In genomic region chr5:7398596-7399260, GRCh38 we compare ENCODE assay signal across 21 cellular contexts. TPM values are rescaled to one million over a fixed set of nuclear protein-coding genes. Genes with fewer than 3 reads are reported as not detected.
DNase-seq lines count a peak whose midpoint lies in the region; ATAC-seq and TF ChIP-seq lines count a peak whose summit lies in the region.
"Had no signal": no experiment of that assay in that cellular context is flagged by ENCODE, and none has a peak within 500 bp of the region (broad histone marks: within the 10 kb centered on the region; RNA-seq: fewer than 3 reads in every experiment).

No MANE protein-coding gene starts in this region.

- TF ChIP-seq CTCF in esophagus muscularis mucosa (IDR thresholded peaks at IDR 0.05) (no peak), Peyer's patch (IDR thresholded peaks at IDR 0.05) (no peak)

- WGBS in esophagus muscularis mucosa = 89% methylated on average over 6 of the region's 6 CpGs

- H3K4me1 ChIP-seq in HUES6 (ENCODE audit: control insufficient read depth, insufficient read depth, low read length) (peaks cover 50% of the 10 kb centered on the region), esophagus muscularis mucosa (peaks cover 9 to 30% (median 27%) of the 10 kb centered on the region in 4 donors), skeletal muscle tissue (ENCODE audit: control insufficient read depth in 3 of 3, insufficient read depth in 3 of 3, low read length in 3 of 3) (peaks cover 21 to 39% (median 24%) of the 10 kb centered on the region in 3 donors), Peyer's patch (peaks cover 0 to 11% (median 0%) of the 10 kb centered on the region in 4 donors)

- H3K9me3 ChIP-seq in HUES6 (ENCODE audit: control insufficient read depth, insufficient read depth, low read depth, low read length) = no peaks in the 10 kb centered on the region
- H3K9me3 ChIP-seq in esophagus muscularis mucosa = no peaks in the 10 kb centered on the region
- no peaks in the 10 kb centered on the region for H3K9me3 ChIP-seq in skeletal muscle tissue (ENCODE audit: control insufficient read depth in 3 of 3, low read length in 3 of 3)
- H3K9me3 ChIP-seq in Peyer's patch = no peaks in the 10 kb centered on the region

- H3K4me3 ChIP-seq in HUES6 (ENCODE audit: low read depth, low read length) (peak overlapping the region; percentile 81), esophagus muscularis mucosa (no peak overlapping the region), skeletal muscle tissue (ENCODE audit: low read length in 3 of 3) (peak overlapping the region; percentile 7 to 65 (median 54)), Peyer's patch (no peak overlapping the region)

- no peak for ATAC-seq in SK-N-SH treated with all-trans-retinoic acid at 6 μM for 48 hours
- ATAC-seq: activated CD4-positive, alpha-beta T cell treated with anti-CD3 and anti-CD28 coated beads for 36 hours; esophagus mucosa; HCT116; left lobe of liver; naive thymus-derived CD8-positive, alpha-beta T cell; stimulated activated effector memory CD8-positive, alpha-beta T cell treated with anti-CD3 and anti-CD28 coated beads, Interleukin-12 subunit alpha, Interleukin-12 subunit beta, amount 100 ng/mL, for 72 hours had no signal

- no peak overlapping the region for H3K9ac ChIP-seq in HUES6 (ENCODE audit: low read length)
- peak overlapping the region; percentile 10 to 77 (median 61) for H3K9ac ChIP-seq in skeletal muscle tissue (ENCODE audit: low read depth in 1 of 3, low read length in 3 of 3)

- no peak for TF ChIP-seq POLR2A in esophagus muscularis mucosa (IDR thresholded peaks at IDR 0.05; ENCODE audit: low read depth)
- no peak for TF ChIP-seq POLR2A in Peyer's patch (IDR thresholded peaks at IDR 0.05)

- intact Hi-C loops in esophagus muscularis mucosa (cut with DNase I) = loop anchor here (5.0 to 10.0 kb wide), 2 partner anchors 349 to 764 kb away; partner anchors contain the start of genes NSUN2 and SRD5A1

- H3K36me3 ChIP-seq in HUES6 (ENCODE audit: control insufficient read depth, insufficient read depth, low read length) = peaks cover 2% of the 10 kb centered on the region; the same call in 1 of the 2 replicates
- H3K36me3 ChIP-seq in esophagus muscularis mucosa = no peaks in the 10 kb centered on the region
- H3K36me3 ChIP-seq in skeletal muscle tissue (ENCODE audit: control insufficient read depth in 3 of 3, insufficient read depth in 3 of 3, low read length in 3 of 3) = no peaks in the 10 kb centered on the region
- H3K36me3 ChIP-seq in Peyer's patch = no peaks in the 10 kb centered on the region

- no peak overlapping the region for H3K27ac ChIP-seq in HUES6 (ENCODE audit: low read depth, low read length)
- H3K27ac ChIP-seq in esophagus muscularis mucosa (replicated peaks in 1 of 4) = no peak overlapping the region
- peak overlapping the region; percentile 86 for H3K27ac ChIP-seq in skeletal muscle tissue (ENCODE audit: low read depth, low read length)
- H3K27ac ChIP-seq in Peyer's patch = no peak overlapping the region
- H3K27ac ChIP-seq: RWPE1 had no signal

- H3K27me3 ChIP-seq in HUES6 (ENCODE audit: control insufficient read depth, insufficient read depth, low read length) (no peaks in the 10 kb centered on the region; the same call in 1 of the 2 replicates), esophagus muscularis mucosa (peaks cover 0 to 22% (median 0%) of the 10 kb centered on the region in 4 donors), skeletal muscle tissue (ENCODE audit: control insufficient read depth in 3 of 3, insufficient read depth in 3 of 3, low read length in 3 of 3) (peaks cover 0 to 6% (median 0%) of the 10 kb centered on the region in 3 donors), Peyer's patch (peaks cover 0 to 15% of the 10 kb centered on the region in 2 donors)

- DNase-seq in NCI-H345 (lab: John Stamatoyannopoulos, UW) (peak; percentile 74), esophagus muscularis mucosa (ENCODE audit: extremely low spot score) (peak; percentile 79), COLO829 (ENCODE audit: low spot score) (no peak), Peyer's patch (no peak)
- DNase-seq: activated CD4-positive, alpha-beta T cell treated with anti-CD3 and anti-CD28 coated beads for 36 hours; activated naive CD4-positive, alpha-beta T cell treated with anti-CD3 and anti-CD28 coated beads, Interleukin-2, amount 50 U/mL, for 16 hours; CD4-positive, alpha-beta memory T cell; central memory CD4-positive, alpha-beta T cell; naive thymus-derived CD8-positive, alpha-beta T cell; NCI-H1694; NCI-H446 treated with DMSO at 0.1 percent for 48 hours had no signal

- TF ChIP-seq EP300 in esophagus muscularis mucosa (IDR thresholded peaks at IDR 0.05) = no peak

TF ChIP-seq in SK-N-SH treated with all-trans-retinoic acid at 6 μM for 48 hours, 23 proteins besides CTCF, POLR2A, EP300 and RAD21 (continues in another document):
- TF ChIP-seq CSRNP3 (CRISPR knock-in tag; IDR thresholded peaks at IDR 0.05) (no peak), ESRRG (CRISPR knock-in tag; IDR thresholded peaks at IDR 0.05) (no peak), PATZ1 (CRISPR knock-in tag; IDR thresholded peaks at IDR 0.05; ENCODE audit: borderline replicate concordance) (no peak), BACH2 (CRISPR knock-in tag; IDR thresholded peaks at IDR 0.05; ENCODE audit: borderline replicate concordance) (no peak), TSHZ2 (CRISPR knock-in tag; IDR thresholded peaks at IDR 0.05) (no peak), ZFP30 (CRISPR knock-in tag; IDR thresholded peaks at IDR 0.05) (no peak), OSR1 (CRISPR knock-in tag; IDR thresholded peaks at IDR 0.05) (no peak), TCF4 (CRISPR knock-in tag; IDR thresholded peaks at IDR 0.05; ENCODE audit: borderline replicate concordance) (no peak), ZC3H10 (CRISPR knock-in tag; IDR thresholded peaks at IDR 0.05) (no peak), ZNF565 (CRISPR knock-in tag; conservative IDR thresholded peaks at IDR 0.05; ENCODE audit: low read depth) (no peak), ISL1 (CRISPR knock-in tag; IDR thresholded peaks at IDR 0.05) (no peak), ZFP3 (CRISPR knock-in tag; IDR thresholded peaks at IDR 0.05) (no peak), PPARA (CRISPR knock-in tag; IDR thresholded peaks at IDR 0.05; ENCODE audit: borderline replicate concordance) (no peak), SNAI2 (CRISPR knock-in tag; IDR thresholded peaks at IDR 0.05) (no peak), GLIS3 (CRISPR knock-in tag; IDR thresholded peaks at IDR 0.05) (no peak), ZNF8 (CRISPR knock-in tag; IDR thresholded peaks at IDR 0.05) (no peak)

RNA-seq across cellular contexts. Expression of gene ADCY2, which starts 2.8 kb away (rescaled TPM):
- total RNA-seq in esophagus muscularis mucosa (1 to 10 TPM; 4.8 to 9.1 (median 5.7) TPM), skeletal muscle tissue (27.7 TPM), Peyer's patch (10 to 100 TPM in 1 of 4 donors, 1 to 10 TPM in 2, under 1 TPM in 1; 0.53 to 12.4 (median 5.1) TPM)
- total RNA-seq: activated CD4-positive, alpha-beta T cell treated with anti-CD3 and anti-CD28 coated beads for 36 hours; activated CD8-positive, alpha-beta memory T cell treated with anti-CD3 and anti-CD28 coated beads for 36 hours; CD4-positive, alpha-beta memory T cell; M059J; naive thymus-derived CD8-positive, alpha-beta T cell had no signal

Comparison
In these comparisons a context has a peak if more than half of its experiments do, and no peak if none do; other contexts are left out.
1. H3K4me3 ChIP-seq: peak in HUES6 (single experiment) and skeletal muscle tissue (3 of 3); none in esophagus muscularis mucosa (0 of 4) and Peyer's patch (0 of 4).
2. DNase-seq: peak in NCI-H345 (single experiment) and esophagus muscularis mucosa (single experiment); none in COLO829 (single experiment) and Peyer's patch (0 of 3).